In the genomic region with DNA sequence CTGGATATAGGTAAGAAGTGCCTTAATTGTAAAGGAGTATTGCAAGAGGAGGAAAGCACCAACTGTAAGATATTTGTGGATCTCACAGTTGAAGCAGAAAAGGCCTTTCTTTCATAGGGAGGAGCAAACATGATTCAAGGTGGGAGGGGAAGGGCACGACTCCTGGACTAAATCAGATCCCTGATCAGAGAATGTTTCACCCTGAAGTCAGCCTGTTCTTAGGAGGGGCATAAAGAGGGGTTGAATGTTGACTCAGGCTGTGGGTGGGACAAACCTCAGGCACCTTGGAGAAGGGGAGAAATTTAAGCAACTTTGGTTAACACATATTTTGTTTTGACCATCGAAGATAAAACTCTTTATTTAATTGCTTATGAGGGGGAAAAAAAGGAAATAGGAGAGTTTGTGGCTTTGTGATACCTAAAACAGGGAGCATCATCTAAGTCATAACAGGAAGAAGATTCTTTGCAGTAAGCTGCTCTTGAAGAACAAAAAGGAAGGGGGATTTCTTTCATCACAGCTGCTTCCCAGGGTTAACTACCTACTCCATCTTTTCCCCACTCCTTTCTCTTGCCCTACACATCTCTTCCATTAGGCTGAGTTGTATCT, we compare ENCODE assay signal across 10 cellular contexts.
A peak's percentile ranks its signal among the peaks of the same experiment; 100 is the strongest.
DNase-seq lines count a peak whose midpoint lies in the region; ATAC-seq, FAIRE-seq and TF ChIP-seq lines count a peak whose summit lies in the region.
"Had no signal": no experiment of that assay in that cellular context is flagged by ENCODE, and none has a peak within 500 bp of the region (broad histone marks: within the 10 kb centered on the region; RNA-seq: fewer than 3 reads in every experiment).

No MANE protein-coding gene starts in this region.

- no peak for TF ChIP-seq CTCF in progenitor cell of endocrine pancreas (IDR thresholded peaks at IDR 0.05; ENCODE audit: unreplicated experiment)
- no peak for TF ChIP-seq CTCF in D721Med (IDR thresholded peaks at IDR 0.05; ENCODE audit: insufficient read depth, missing control alignments)

- no peak for FAIRE-seq in D721Med (lab: Jason Lieb, UNC)

- intact Hi-C loops in activated CD4-positive, alpha-beta T cell treated with anti-CD3 and anti-CD28 coated beads for 36 hours (cut with DNase I, micrococcal nuclease), result loop anchor here (5.0 to 10.0 kb wide), 2 partner anchors 50 to 533 kb away; partner anchors contain the start of gene FUS (in 1 of the 2)

- no peaks in the 10 kb centered on the region for H3K36me3 ChIP-seq in ectodermal cell (ENCODE audit: control insufficient read depth, insufficient read depth, low read length)

- POLR2A ChIA-PET in activated CD4-positive, alpha-beta T cell treated with anti-CD3 and anti-CD28 coated beads for 36 hours (lab: Charles Lee), result interaction anchor here (1.0 kb wide), 1 partner anchor 12 kb away, joined by 5 read pairs; no protein-coding TSS in a partner anchor

- peak; percentile 6 for ATAC-seq in activated CD4-positive, alpha-beta T cell treated with anti-CD3 and anti-CD28 coated beads for 36 hours
- ATAC-seq in GM18870 (IDR thresholded peaks at IDR 0.05; ENCODE audit: unreplicated experiment), result no peak

- 89% methylated on average over 2 of the region's 2 CpGs for WGBS in ectodermal cell, 2 experiments

- no peaks in the 10 kb centered on the region for H3K27me3 ChIP-seq in ectodermal cell (ENCODE audit: control insufficient read depth, insufficient read depth, low read length, poor library complexity, severe bottlenecking)

- no peak overlapping the region for H3K27ac ChIP-seq in ectodermal cell (ENCODE audit: insufficient read depth, low read depth, low read length, poor library complexity, severe bottlenecking)

- peak overlapping the region; percentile 99 for H3K27ac Mint-ChIP-seq in activated CD4-positive, alpha-beta T cell treated with anti-CD3 and anti-CD28 coated beads for 36 hours
- H3K27ac Mint-ChIP-seq in progenitor cell of endocrine pancreas, result peak overlapping the region; percentile 100

- peaks cover 10% of the 10 kb centered on the region for H3K4me1 ChIP-seq in ectodermal cell (ENCODE audit: control insufficient read depth, insufficient read depth, low read length)

- no peaks in the 10 kb centered on the region for H3K9me3 ChIP-seq in ectodermal cell (ENCODE audit: control insufficient read depth, low read length)

- H3K36me3 Mint-ChIP-seq in activated CD4-positive, alpha-beta T cell treated with anti-CD3 and anti-CD28 coated beads for 36 hours (ENCODE audit: low read depth), result peaks cover 52% of the 10 kb centered on the region
- H3K36me3 Mint-ChIP-seq in progenitor cell of endocrine pancreas (ENCODE audit: insufficient read depth), result peaks cover 18% of the 10 kb centered on the region

- H3K27me3 Mint-ChIP-seq in activated CD4-positive, alpha-beta T cell treated with anti-CD3 and anti-CD28 coated beads for 36 hours, result no peaks in the 10 kb centered on the region
- H3K27me3 Mint-ChIP-seq in progenitor cell of endocrine pancreas, result no peaks in the 10 kb centered on the region

- H3K9me3 Mint-ChIP-seq in activated CD4-positive, alpha-beta T cell treated with anti-CD3 and anti-CD28 coated beads for 36 hours (ENCODE audit: low read depth), result no peaks in the 10 kb centered on the region
- no peaks in the 10 kb centered on the region for H3K9me3 Mint-ChIP-seq in progenitor cell of endocrine pancreas (ENCODE audit: low read depth)

- DNase-seq in activated CD4-positive, alpha-beta T cell treated with anti-CD3 and anti-CD28 coated beads for 36 hours, result peak; percentile 38
- DNase-seq in activated CD4-positive, alpha-beta T cell treated with anti-CD3 and anti-CD28 coated beads, Interleukin-2, amount 50 U/mL, for 1 hour, result no peak
- DNase-seq in MV-4-11 (lab: John Stamatoyannopoulos, UW) (peak; percentile 86), progenitor cell of endocrine pancreas (ENCODE audit: low spot score, unreplicated experiment) (no peak), T-helper 9 cell (no peak), D721Med (ENCODE audit: insufficient read length, low spot score) (no peak)
- DNase-seq: NCI-H1436, SW 1271 had no signal

- peaks cover 42% of the 10 kb centered on the region for H3K4me1 Mint-ChIP-seq in activated CD4-positive, alpha-beta T cell treated with anti-CD3 and anti-CD28 coated beads for 36 hours
- H3K4me1 Mint-ChIP-seq in progenitor cell of endocrine pancreas (ENCODE audit: low read depth), result peaks cover 28% of the 10 kb centered on the region

- CTCF ChIA-PET in activated CD4-positive, alpha-beta T cell treated with anti-CD3 and anti-CD28 coated beads for 36 hours (lab: Charles Lee), result interaction anchor here (1.0 to 1.3 kb wide), 3 partner anchors 15 to 34 kb away, joined by 3 to 5 read pairs (median 3); no protein-coding TSS in a partner anchor

- peak overlapping the region; percentile 92 for H3K4me3 ChIP-seq in ectodermal cell (ENCODE audit: insufficient read depth, low read depth, low read length)

- peak overlapping the region; percentile 96 for H3K4me3 Mint-ChIP-seq in activated CD4-positive, alpha-beta T cell treated with anti-CD3 and anti-CD28 coated beads for 36 hours
- peak overlapping the region; percentile 100 for H3K4me3 Mint-ChIP-seq in progenitor cell of endocrine pancreas (ENCODE audit: low read depth)

Comparison
In these comparisons a context has a peak if more than half of its experiments do, and no peak if none do; other contexts are left out.
1. DNase-seq: peak in activated CD4-positive, alpha-beta T cell treated with anti-CD3 and anti-CD28 coated beads for 36 hours (single experiment) and MV-4-11 (single experiment); none in activated CD4-positive, alpha-beta T cell treated with anti-CD3 and anti-CD28 coated beads, Interleukin-2, amount 50 U/mL, for 1 hour (single experiment), progenitor cell of endocrine pancreas (single experiment), T-helper 9 cell (single experiment) and D721Med (single experiment).